In the genomic region with DNA sequence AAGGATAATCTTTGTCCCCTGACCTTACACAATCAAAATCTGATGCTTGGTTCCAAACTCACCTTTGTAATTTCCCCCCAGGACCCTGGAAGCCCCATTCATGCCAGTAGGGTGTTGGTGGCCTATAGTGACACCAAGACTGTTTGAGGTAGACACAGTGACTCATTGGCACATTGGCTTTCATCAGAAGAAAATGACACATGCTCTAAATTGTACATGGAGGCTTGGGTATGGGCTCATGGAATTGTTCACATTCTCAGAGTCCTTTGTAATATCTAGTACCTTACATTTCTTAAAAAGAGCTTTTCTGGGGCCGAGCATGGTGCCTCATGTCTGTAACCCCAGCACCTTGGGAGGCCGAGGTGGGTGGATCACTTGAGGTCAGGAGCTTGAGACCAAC, we compare ENCODE assay signal across 33 cellular contexts.
"Had no signal": no experiment of that assay in that cellular context is flagged by ENCODE, and none has a peak within 500 bp of the region (broad histone marks: within the 10 kb centered on the region; RNA-seq: fewer than 3 reads in every experiment).

No MANE protein-coding gene starts in this region.

- FAIRE-seq: islet of Langerhans, kidney had no signal

- H3K27me3 ChIP-seq: left lung, neural progenitor cell, neutrophil, ovary, sigmoid colon, tibial nerve, upper lobe of left lung, vagina had no signal

- H2AFZ ChIP-seq: neural progenitor cell had no signal

- H3K27me3 Mint-ChIP-seq: stimulated activated memory B cell treated with anti-CD40 and anti-IgM and Interleukin-4, amounts not matched to agents 10 μg/mL and 1 μg/mL and 100 μg/mL, for 72 hours had no signal

- H3K9me3 ChIP-seq: left lung, neutrophil, ovary, prostate gland, sigmoid colon, tibial nerve, upper lobe of left lung, vagina had no signal

- H3K4me1 ChIP-seq: left lung, prostate gland, sigmoid colon, tibial nerve, upper lobe of left lung, vagina had no signal

- H3K4me3 ChIP-seq: left lung, lung, neural progenitor cell, ovary, prostate gland, sigmoid colon, smooth muscle cell, tibial nerve, upper lobe of left lung, vagina had no signal

- H3K9ac ChIP-seq: neural progenitor cell had no signal

- H3K4me3 Mint-ChIP-seq: immature natural killer cell; mesothelial cell of epicardium; naive B cell; natural killer cell; nephron progenitor cell; neural progenitor cell; stimulated activated memory B cell treated with anti-CD40 and anti-IgM and Interleukin-4, amounts not matched to agents 10 μg/mL and 1 μg/mL and 100 μg/mL, for 72 hours; stimulated activated naive CD8-positive, alpha-beta T cell treated with anti-CD3 and anti-CD28 coated beads, Interleukin-15, amount 100 ng/mL, for 72 hours had no signal

- ATAC-seq: left colon; left lung; natural killer cell; right cardiac atrium; stimulated activated memory B cell treated with anti-CD40 and anti-IgM and Interleukin-4, amounts not matched to agents 10 μg/mL and 1 μg/mL and 100 μg/mL, for 72 hours; stimulated activated naive CD8-positive, alpha-beta T cell treated with anti-CD3 and anti-CD28 coated beads, Interleukin-15, amount 100 ng/mL, for 72 hours had no signal

- H3K27ac Mint-ChIP-seq: immature natural killer cell; mesothelial cell of epicardium; naive B cell; natural killer cell; nephron progenitor cell; neural progenitor cell; stimulated activated memory B cell treated with anti-CD40 and anti-IgM and Interleukin-4, amounts not matched to agents 10 μg/mL and 1 μg/mL and 100 μg/mL, for 72 hours; stimulated activated naive CD8-positive, alpha-beta T cell treated with anti-CD3 and anti-CD28 coated beads, Interleukin-15, amount 100 ng/mL, for 72 hours had no signal

- H3K4me1 Mint-ChIP-seq: immature natural killer cell; mesothelial cell of epicardium; naive B cell; natural killer cell; stimulated activated memory B cell treated with anti-CD40 and anti-IgM and Interleukin-4, amounts not matched to agents 10 μg/mL and 1 μg/mL and 100 μg/mL, for 72 hours; stimulated activated naive CD8-positive, alpha-beta T cell treated with anti-CD3 and anti-CD28 coated beads, Interleukin-15, amount 100 ng/mL, for 72 hours had no signal

- H3K36me3 Mint-ChIP-seq: immature natural killer cell; mesothelial cell of epicardium; naive B cell; natural killer cell; stimulated activated memory B cell treated with anti-CD40 and anti-IgM and Interleukin-4, amounts not matched to agents 10 μg/mL and 1 μg/mL and 100 μg/mL, for 72 hours had no signal

- H3K27ac ChIP-seq: left lung, neural progenitor cell, neutrophil, ovary, prostate gland, sigmoid colon, tibial nerve, upper lobe of left lung, vagina had no signal

- H3K9me3 Mint-ChIP-seq: immature natural killer cell; naive B cell; natural killer cell; stimulated activated memory B cell treated with anti-CD40 and anti-IgM and Interleukin-4, amounts not matched to agents 10 μg/mL and 1 μg/mL and 100 μg/mL, for 72 hours; stimulated activated naive CD8-positive, alpha-beta T cell treated with anti-CD3 and anti-CD28 coated beads, Interleukin-15, amount 100 ng/mL, for 72 hours had no signal

- H3K36me3 ChIP-seq: left lung, neural progenitor cell, neutrophil, ovary, prostate gland, sigmoid colon, tibial nerve, upper lobe of left lung, vagina had no signal

- DNase-seq: hypothalamus; immature natural killer cell; kidney; left colon; left lung; mesendoderm; naive B cell; natural killer cell; nephron progenitor cell; occipital lobe; ovary; posterior cingulate gyrus; retina; right cardiac atrium; sigmoid colon; stimulated activated CD4-positive, alpha-beta T cell treated with anti-CD3 and anti-CD28 coated beads, Interleukin-1b, Interleukin-23, amount 100 ng/mL, for 48 hours; stimulated activated CD4-positive, alpha-beta T cell treated with anti-CD3 and anti-CD28 coated beads, Interleukin-2, amount 100 ng/mL, for 48 hours; stimulated activated CD4-positive, alpha-beta T cell treated with anti-CD3 and anti-CD28 coated beads, Interleukin-4, amount 100 ng/mL, for 4 hours; stimulated activated CD8-positive, alpha-beta memory T cell treated with anti-CD3 and anti-CD28 coated beads, Interleukin-4, amount 100 ng/mL, for 48 hours; stimulated activated naive CD4-positive, alpha-beta T cell treated with Interleukin-2 at 50 U/mL for 16 hours; stimulated activated naive CD8-positive, alpha-beta T cell treated with anti-CD3 and anti-CD28 coated beads, Interleukin-15, amount 100 ng/mL, for 72 hours; substantia nigra; upper lobe of left lung had no signal

- H3K4me2 ChIP-seq: neural progenitor cell, smooth muscle cell had no signal
